1 cellular context compared by ENCODE assay signal in the genomic region with DNA sequence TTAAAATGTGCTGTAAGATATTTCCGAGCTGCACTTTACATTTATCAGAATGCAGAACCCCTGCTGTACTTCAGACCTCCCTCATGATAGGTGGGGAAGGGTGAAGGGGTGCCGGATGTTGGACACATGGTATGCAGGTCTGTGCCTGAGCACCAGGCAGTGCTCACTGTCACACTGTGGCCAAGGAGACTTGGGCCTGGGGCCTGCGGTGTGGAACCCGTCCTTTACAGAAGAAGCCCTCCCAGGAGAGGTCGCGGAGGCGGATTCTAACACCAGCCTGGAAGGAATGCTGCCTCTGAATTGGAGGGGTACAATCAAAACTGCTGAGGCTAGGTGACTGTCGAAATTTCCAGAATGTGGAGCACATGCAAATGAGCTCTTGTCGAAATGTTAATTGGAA.
TF ChIP-seq lines count a peak whose summit lies in the region.

No MANE protein-coding gene starts in this region.

TF ChIP-seq in K562, 482 proteins besides CTCF, POLR2A, EP300 and RAD21:
- TF ChIP-seq SAP30 (IDR thresholded peaks at IDR 0.05; ENCODE audit: borderline replicate concordance, insufficient read depth, low read depth, low read length, poor library complexity, severe bottlenecking) (no peak), POLR2G (IDR thresholded peaks at IDR 0.05; ENCODE audit: low read depth, low read length) (0 out of 2 replicates have a peak, but pooled peaks have one; percentile 25), U2AF1 (optimal IDR thresholded peaks at IDR 0.05; ENCODE audit: low read depth, low read length) (no peak)
